Comparison of ENCODE assay signal across 17 cellular contexts in the genomic region with DNA sequence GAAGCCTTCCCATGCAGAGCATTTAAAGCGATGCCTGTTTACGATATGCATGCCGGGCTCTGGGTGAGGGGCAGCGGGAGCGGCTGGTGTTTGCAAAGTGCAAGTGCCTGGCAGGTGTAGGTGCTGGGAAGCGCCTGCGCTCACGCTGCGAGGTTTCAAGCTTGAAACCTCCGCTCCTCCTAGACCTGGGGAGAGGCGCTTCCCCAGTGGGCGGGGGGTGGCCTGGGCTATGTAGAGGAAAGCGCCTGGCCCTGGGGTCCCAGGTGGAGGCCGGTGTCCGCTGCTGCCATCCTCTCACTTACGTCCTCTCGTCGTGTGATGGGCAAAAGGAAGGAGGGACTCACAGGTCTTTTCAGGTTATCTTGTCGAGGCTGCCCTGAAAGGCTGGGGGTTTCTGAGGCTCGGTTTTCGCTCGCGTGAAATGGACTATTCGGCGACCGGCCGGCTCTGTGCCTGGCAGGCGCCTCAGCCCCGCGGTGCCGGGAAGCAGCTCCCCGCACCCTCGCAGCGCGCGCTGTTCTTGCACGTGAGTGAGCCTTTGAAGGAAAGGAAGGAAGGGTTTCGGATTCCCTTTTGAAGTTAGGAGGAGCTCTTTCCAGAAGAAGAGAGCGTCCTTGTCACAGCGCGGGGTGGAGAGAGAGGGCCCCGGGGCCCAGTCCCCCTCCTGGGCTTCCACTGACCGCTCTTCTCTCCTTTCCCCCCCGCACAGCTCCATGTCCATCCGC. TPM values are rescaled to one million over a fixed set of nuclear protein-coding genes. Genes with fewer than 3 reads are reported as not detected.
DNase-seq lines count a peak whose midpoint lies in the region; ATAC-seq and TF ChIP-seq lines count a peak whose summit lies in the region.
"Had no signal": no experiment of that assay in that cellular context is flagged by ENCODE, and none has a peak within 500 bp of the region (broad histone marks: within the 10 kb centered on the region; RNA-seq: fewer than 3 reads in every experiment).

No MANE protein-coding gene starts in this region.

- H3K36me3 ChIP-seq in BLaER1 treated with 17β-estradiol and CSF1 and Interleukin-3, amounts not matched to agents 10 nM and 100 nM: no peaks in the 10 kb centered on the region
- H3K36me3 ChIP-seq: ovary had no signal

- H3K36me3 Mint-ChIP-seq in H9 (ENCODE audit: insufficient read depth in 1 of 3, low read depth in 3 of 3) (peaks cover 7 to 10% (median 10%) of the 10 kb centered on the region in 3 experiments; a peak in 6 of 7 replicates), nephron (ENCODE audit: low read depth) (no peaks in the 10 kb centered on the region)
- H3K36me3 Mint-ChIP-seq: activated naive CD4-positive, alpha-beta T cell treated with anti-CD3 and anti-CD28 coated beads, Interleukin-2, amount 10 ng/mL, durations not matched to agents 7 days and 5 days had no signal

- peaks cover 38 to 45% of the 10 kb centered on the region in 2 experiments for H3K4me1 Mint-ChIP-seq in H9
- H3K4me1 Mint-ChIP-seq in nephron: peaks cover 12% of the 10 kb centered on the region
- H3K4me1 Mint-ChIP-seq: activated naive CD4-positive, alpha-beta T cell treated with anti-CD3 and anti-CD28 coated beads, Interleukin-2, amount 10 ng/mL, durations not matched to agents 7 days and 5 days; central memory CD8-positive, alpha-beta T cell had no signal

- peaks cover 52% of the 10 kb centered on the region for H3K27me3 Mint-ChIP-seq in H9 (ENCODE audit: low read depth)
- peaks cover 52% of the 10 kb centered on the region for H3K27me3 Mint-ChIP-seq in nephron (ENCODE audit: low read depth)

- no CpG with 5 or more reads among the region's 45 CpGs for whole genome bisulfite sequencing in H9 (ENCODE audit: extremely low coverage, insufficient read length, low lambda C conversion rate)

- intact Hi-C loops in dorsolateral prefrontal cortex (cut with DNase I): no loop called here

- peaks cover 5 to 10% of the 10 kb centered on the region in 2 experiments for H3K9me3 Mint-ChIP-seq in H9
- H3K9me3 Mint-ChIP-seq in nephron: peaks cover 8% of the 10 kb centered on the region
- H3K9me3 Mint-ChIP-seq: central memory CD8-positive, alpha-beta T cell had no signal

- peaks cover 17 to 33% (median 25%) of the 10 kb centered on the region in 11 experiments for H3K27me3 ChIP-seq in BLaER1 treated with 17β-estradiol and CSF1 and Interleukin-3, amounts not matched to agents 10 nM and 100 nM
- peaks cover 2% of the 10 kb centered on the region; the same call in 1 of the 2 replicates for H3K27me3 ChIP-seq in H9 (ENCODE audit: insufficient read depth, low read length)
- H3K27me3 ChIP-seq in dorsolateral prefrontal cortex: peaks cover 0 to 6% (median 0%) of the 10 kb centered on the region in 45 donors
- H3K27me3 ChIP-seq: ovary had no signal

- no peak overlapping the region for H2AFZ ChIP-seq in H9 (ENCODE audit: low read length)

- H2BK5ac ChIP-seq in H9 (ENCODE audit: insufficient read length, low read length): no peak overlapping the region

- no peak overlapping the region for H3K9ac ChIP-seq in BLaER1 treated with 17β-estradiol and CSF1 and Interleukin-3, amounts not matched to agents 10 nM and 100 nM
- H3K9ac ChIP-seq in H9 (ENCODE audit: extremely low read depth, insufficient read length, low read length): no peak overlapping the region

- no peak overlapping the region for H2BK20ac ChIP-seq in H9 (ENCODE audit: low read depth, low read length, poor library complexity, severe bottlenecking)

- no peak overlapping the region for H2BK120ac ChIP-seq in H9 (ENCODE audit: low read depth, low read length, poor library complexity, severe bottlenecking)

- H2BK15ac ChIP-seq in H9 (ENCODE audit: low read depth, low read length): no peak overlapping the region

- no peak overlapping the region for H3K4ac ChIP-seq in H9 (ENCODE audit: low read depth, low read length)

- peaks cover 15 to 19% (median 16%) of the 10 kb centered on the region in 11 experiments for H3K9me3 ChIP-seq in BLaER1 treated with 17β-estradiol and CSF1 and Interleukin-3, amounts not matched to agents 10 nM and 100 nM (replicated peaks in 1 of 11)
- no peaks in the 10 kb centered on the region for H3K9me3 ChIP-seq in H9 (ENCODE audit: control insufficient read depth, low read depth, low read length)
- H3K9me3 ChIP-seq: ovary had no signal

- no peak overlapping the region for H3K14ac ChIP-seq in H9 (ENCODE audit: insufficient read depth, low read length)

- no peaks in the 10 kb centered on the region for H3K79me1 ChIP-seq in H9 (ENCODE audit: insufficient read depth, low read depth, low read length, poor library complexity, severe bottlenecking)

- no peak overlapping the region for H4K8ac ChIP-seq in H9 (replicated peaks; ENCODE audit: insufficient read length, low read depth, low read length)

- H3K4me3 ChIP-seq in BLaER1 treated with 17β-estradiol and CSF1 and Interleukin-3, amounts not matched to agents 10 nM and 100 nM: no peak overlapping the region; a peak in 1 of 20 replicates
- H3K4me3 ChIP-seq in dorsolateral prefrontal cortex: peak overlapping the region in 30 of 59 donors; percentile 0 to 46 (median 27)
- H3K4me3 ChIP-seq: GM12878, ovary had no signal

- H3K27ac Mint-ChIP-seq in H9: peak overlapping the region in 1 of 3 experiments; percentile 32; a peak in 1 of 7 replicates
- no peak overlapping the region for H3K27ac Mint-ChIP-seq in nephron
- H3K27ac Mint-ChIP-seq: activated naive CD4-positive, alpha-beta T cell treated with anti-CD3 and anti-CD28 coated beads, Interleukin-2, amount 10 ng/mL, durations not matched to agents 7 days and 5 days; memory B cell had no signal

- H3K4me3 Mint-ChIP-seq in H9 (peak overlapping the region; percentile 49 to 71), nephron (peak overlapping the region in 2 of 3 experiments; percentile 45 to 59)
- H3K4me3 Mint-ChIP-seq: activated naive CD4-positive, alpha-beta T cell treated with anti-CD3 and anti-CD28 coated beads, Interleukin-2, amount 10 ng/mL, durations not matched to agents 7 days and 5 days; central memory CD8-positive, alpha-beta T cell; memory B cell had no signal

- H4K20me1 ChIP-seq in BLaER1 treated with 17β-estradiol and CSF1 and Interleukin-3, amounts not matched to agents 10 nM and 100 nM: peaks cover 0 to 18% (median 0%) of the 10 kb centered on the region in 11 experiments; a peak in 6 of 22 replicates
- peaks cover 4% of the 10 kb centered on the region for H4K20me1 ChIP-seq in H9 (ENCODE audit: control insufficient read depth, insufficient read depth, insufficient read length)

- DNase-seq in H9 (peak; percentile 67), dorsolateral prefrontal cortex (no peak), T-helper 9 cell (no peak)
- no peak for DNase-seq in activated CD4-positive, CD25-positive, alpha-beta regulatory T cell treated with anti-CD3 and anti-CD28 coated beads, Interleukin-2, amount 50 U/mL, for 72 hours
- DNase-seq: activated naive CD4-positive, alpha-beta T cell treated with anti-CD3 and anti-CD28 coated beads, Interleukin-2, amount 10 ng/mL, durations not matched to agents 7 days and 5 days; DND-41; hippocampal formation; NCI-H1048; ovary; stimulated activated CD4-positive, alpha-beta T cell treated with anti-CD3 and anti-CD28 coated beads, Interleukin-15, amount 100 ng/mL, for 24 hours had no signal

- peaks cover 1% of the 10 kb centered on the region; the same call in 1 of the 2 replicates for H3K79me2 ChIP-seq in H9 (ENCODE audit: insufficient read depth, low read length)

- no peak overlapping the region for H3K56ac ChIP-seq in H9 (ENCODE audit: insufficient read length, low read depth, low read length)

- H4K5ac ChIP-seq in H9 (ENCODE audit: insufficient read length, low read depth, low read length): no peak overlapping the region

- no peaks in the 10 kb centered on the region for H3K23me2 ChIP-seq in H9 (ENCODE audit: insufficient read length, low read depth, low read length, poor library complexity, severe bottlenecking)

- no peak overlapping the region for H3K27ac ChIP-seq in BLaER1 treated with 17β-estradiol and CSF1 and Interleukin-3, amounts not matched to agents 10 nM and 100 nM
- H3K27ac ChIP-seq in H9 (ENCODE audit: insufficient read length, low read depth, low read length): no peak overlapping the region
- peak overlapping the region in 32 of 59 donors; percentile 3 to 81 (median 38) for H3K27ac ChIP-seq in dorsolateral prefrontal cortex
- H3K27ac ChIP-seq: ovary had no signal

- TF ChIP-seq CTCF in H9 (conservative IDR thresholded peaks at IDR 0.05): no peak
- TF ChIP-seq CTCF in dorsolateral prefrontal cortex (IDR thresholded peaks at IDR 0.05 in 54 of 56, conservative IDR thresholded peaks at IDR 0.05 in 2 of 56; ENCODE audit: low read depth in 1 of 56, partially characterized antibody in 56 of 56): no peak
- no peak for TF ChIP-seq CTCF in nephron (IDR thresholded peaks at IDR 0.05; ENCODE audit: unreplicated experiment in 3 of 3)

- H3K23ac ChIP-seq in H9 (ENCODE audit: insufficient read length, low read depth, low read length): no peak overlapping the region

- no peak overlapping the region for H2AK5ac ChIP-seq in H9 (ENCODE audit: insufficient read length, low read length)

- ATAC-seq in HG03095 (IDR thresholded peaks at IDR 0.05; ENCODE audit: unreplicated experiment): no peak
- no peak for ATAC-seq in HG02884 (IDR thresholded peaks at IDR 0.05; ENCODE audit: unreplicated experiment)
- ATAC-seq: GM12878 had no signal

- no peak overlapping the region for H3T11ph ChIP-seq in H9 (ENCODE audit: low read length)

- H3K4me2 ChIP-seq in BLaER1 treated with 17β-estradiol and CSF1 and Interleukin-3, amounts not matched to agents 10 nM and 100 nM: peak overlapping the region in 8 of 11 experiments; percentile 41 to 72 (median 64); a peak in 17 of 22 replicates
- H3K4me2 ChIP-seq in H9 (ENCODE audit: insufficient read depth, insufficient read length, low read length): peak overlapping the region; percentile 54

- H2BK12ac ChIP-seq in H9 (ENCODE audit: insufficient read length, low read depth, low read length): no peak overlapping the region

- H4K91ac ChIP-seq in H9 (ENCODE audit: insufficient read length, low read depth, low read length): no peak overlapping the region

- H3K18ac ChIP-seq in H9 (ENCODE audit: insufficient read length, low read depth, low read length): no peak overlapping the region

- H3K4me1 ChIP-seq in BLaER1 treated with 17β-estradiol and CSF1 and Interleukin-3, amounts not matched to agents 10 nM and 100 nM: peaks cover 5 to 18% (median 12%) of the 10 kb centered on the region in 10 experiments; a peak in 15 of 20 replicates
- peaks cover 4% of the 10 kb centered on the region; the same call in 1 of the 2 replicates for H3K4me1 ChIP-seq in H9 (ENCODE audit: insufficient read depth, low read length)

RNA-seq across cellular contexts. Expression of a gene that starts 56.9 kb away (rescaled TPM):
- total RNA-seq in H9 (2021): 6.6 and 8.6 TPM in 2 replicates
- total RNA-seq in dorsolateral prefrontal cortex: 10 to 100 TPM; 21.7 to 74.9 (median 55.1) TPM
- total RNA-seq: GM12878 had no signal

Comparison
In these comparisons a context has a peak if more than half of its experiments do, and no peak if none do; other contexts are left out.
1. H3K27ac ChIP-seq: peak in dorsolateral prefrontal cortex (32 of 59); none in BLaER1 treated with 17β-estradiol and CSF1 and Interleukin-3, amounts not matched to agents 10 nM and 100 nM (0 of 11) and H9 (single experiment).
2. H3K4me3 ChIP-seq: peak in dorsolateral prefrontal cortex (30 of 59); none in BLaER1 treated with 17β-estradiol and CSF1 and Interleukin-3, amounts not matched to agents 10 nM and 100 nM (0 of 10).